Comparison of ENCODE assay signal across 24 cellular contexts in genomic region chr1:4108741-4109625, GRCh38.
DNase-seq lines count a peak whose midpoint lies in the region; ATAC-seq and TF ChIP-seq lines count a peak whose summit lies in the region.
"Had no signal": no experiment of that assay in that cellular context is flagged by ENCODE, and none has a peak within 500 bp of the region (broad histone marks: within the 10 kb centered on the region; RNA-seq: fewer than 3 reads in every experiment).

No MANE protein-coding gene starts in this region.

- H3K27me3 ChIP-seq in right cardiac atrium (ENCODE audit: control insufficient read depth, insufficient read depth) (no peaks in the 10 kb centered on the region), right atrium auricular region (no peaks in the 10 kb centered on the region), neural progenitor cell (peaks cover 3% of the 10 kb centered on the region), upper lobe of right lung (no peaks in the 10 kb centered on the region)
- H3K27me3 ChIP-seq: BLaER1 treated with 17β-estradiol and CSF1 and Interleukin-3, amounts not matched to agents 10 nM and 100 nM had no signal

- peaks cover 15% of the 10 kb centered on the region for H3K27me3 Mint-ChIP-seq in neural progenitor cell (ENCODE audit: insufficient read depth, low read depth)
- no peaks in the 10 kb centered on the region for H3K27me3 Mint-ChIP-seq in activated CD8-positive, alpha-beta T cell treated with anti-CD3 and anti-CD28 coated beads, Interleukin-2, amount 10 ng/mL, durations not matched to agents 7 days and 5 days (ENCODE audit: low read depth)

- 64% methylated on average over 29 of the region's 29 CpGs for WGBS in right cardiac atrium

- H3K79me2 ChIP-seq in neural progenitor cell (ENCODE audit: low read depth) = no peaks in the 10 kb centered on the region

- peaks cover 1% of the 10 kb centered on the region for H3F3A ChIP-seq in neural progenitor cell (ENCODE audit: low read depth)

- intact Hi-C loops in right cardiac atrium (cut with DNase I) (no loop called here), upper lobe of right lung (cut with DNase I) (no loop called here)

- H3K27ac ChIP-seq in right cardiac atrium (ENCODE audit: low read length) (no peak overlapping the region), right atrium auricular region (no peak overlapping the region), neural progenitor cell (no peak overlapping the region), upper lobe of right lung (no peak overlapping the region)
- H3K27ac ChIP-seq: BLaER1 treated with 17β-estradiol and CSF1 and Interleukin-3, amounts not matched to agents 10 nM and 100 nM; gastrocnemius medialis had no signal

- peak overlapping the region; percentile 22 for H3K4me3 Mint-ChIP-seq in neural progenitor cell
- H3K4me3 Mint-ChIP-seq in activated CD8-positive, alpha-beta T cell treated with anti-CD3 and anti-CD28 coated beads, Interleukin-2, amount 10 ng/mL, durations not matched to agents 7 days and 5 days = no peak overlapping the region
- H3K4me3 Mint-ChIP-seq: IgD-negative memory B cell; immature natural killer cell; stimulated activated memory B cell treated with anti-CD40 and anti-IgM and Interleukin-4, amounts not matched to agents 10 μg/mL and 1 μg/mL and 100 μg/mL, for 72 hours; T-helper 2 cell treated with Interferon-gamma antibody and Interleukin-4, amounts not matched to agents 5 μg/mL and 100 μg/mL, for 36 hours had no signal

- CTCF ChIA-PET in activated CD8-positive, alpha-beta T cell treated with anti-CD3 and anti-CD28 coated beads, Interleukin-2, amount 10 ng/mL, durations not matched to agents 7 days and 5 days (lab: Charles Lee) = no interaction called here

- H2AFZ ChIP-seq in neural progenitor cell (replicated peaks) = peak overlapping the region; percentile 26

- H3K36me3 Mint-ChIP-seq in neural progenitor cell = no peaks in the 10 kb centered on the region
- no peaks in the 10 kb centered on the region for H3K36me3 Mint-ChIP-seq in activated CD8-positive, alpha-beta T cell treated with anti-CD3 and anti-CD28 coated beads, Interleukin-2, amount 10 ng/mL, durations not matched to agents 7 days and 5 days (ENCODE audit: low read depth)
- H3K36me3 Mint-ChIP-seq: IgD-negative memory B cell, immature natural killer cell had no signal

- no peak for TF ChIP-seq CTCF in right atrium auricular region (IDR thresholded peaks at IDR 0.05)
- no peak for TF ChIP-seq CTCF in neural progenitor cell (IDR thresholded peaks at IDR 0.05)
- TF ChIP-seq CTCF in upper lobe of right lung (IDR thresholded peaks at IDR 0.05) = no peak

- H3K4me1 Mint-ChIP-seq in neural progenitor cell = peaks cover 34% of the 10 kb centered on the region
- H3K4me1 Mint-ChIP-seq in activated CD8-positive, alpha-beta T cell treated with anti-CD3 and anti-CD28 coated beads, Interleukin-2, amount 10 ng/mL, durations not matched to agents 7 days and 5 days (ENCODE audit: low read depth) = no peaks in the 10 kb centered on the region
- H3K4me1 Mint-ChIP-seq: IgD-negative memory B cell; immature natural killer cell; stimulated activated memory B cell treated with anti-CD40 and anti-IgM and Interleukin-4, amounts not matched to agents 10 μg/mL and 1 μg/mL and 100 μg/mL, for 72 hours had no signal

- H4K20me1 ChIP-seq in neural progenitor cell (ENCODE audit: low read depth) = no peaks in the 10 kb centered on the region
- H4K20me1 ChIP-seq: BLaER1 treated with 17β-estradiol and CSF1 and Interleukin-3, amounts not matched to agents 10 nM and 100 nM had no signal

- no peaks in the 10 kb centered on the region for H3K36me3 ChIP-seq in right atrium auricular region
- no peaks in the 10 kb centered on the region for H3K36me3 ChIP-seq in neural progenitor cell
- no peaks in the 10 kb centered on the region for H3K36me3 ChIP-seq in upper lobe of right lung
- H3K36me3 ChIP-seq: BLaER1 treated with 17β-estradiol and CSF1 and Interleukin-3, amounts not matched to agents 10 nM and 100 nM; gastrocnemius medialis had no signal

- ATAC-seq in right cardiac atrium = peak; percentile 36 to 63
- ATAC-seq in upper lobe of right lung = no peak
- ATAC-seq in activated CD4-positive, CD25-positive, alpha-beta regulatory T cell treated with anti-CD3 and anti-CD28 coated beads, Interleukin-2, amount 50 U/mL, for 24 hours = no peak
- no peak for ATAC-seq in activated CD8-positive, alpha-beta T cell treated with anti-CD3 and anti-CD28 coated beads, Interleukin-2, amount 10 ng/mL, durations not matched to agents 7 days and 5 days
- ATAC-seq: gastrocnemius medialis; left lobe of liver; stimulated activated memory B cell treated with anti-CD40 and anti-IgM and Interleukin-4, amounts not matched to agents 10 μg/mL and 1 μg/mL and 100 μg/mL, for 72 hours had no signal

- POLR2A ChIA-PET in activated CD8-positive, alpha-beta T cell treated with anti-CD3 and anti-CD28 coated beads, Interleukin-2, amount 10 ng/mL, durations not matched to agents 7 days and 5 days (lab: Charles Lee) = no interaction called here

- H3K4me2 ChIP-seq in neural progenitor cell = no peak overlapping the region

- peak; percentile 40 to 70 (median 65) for DNase-seq in right cardiac atrium
- no peak for DNase-seq in right atrium auricular region (ENCODE audit: low spot score)
- peak; percentile 4 for DNase-seq in cerebellar cortex (ENCODE audit: low spot score)
- no peak for DNase-seq in neural progenitor cell (ENCODE audit: low spot score)
- peak; percentile 47 for DNase-seq in upper lobe of right lung
- DNase-seq in activated CD8-positive, alpha-beta T cell treated with anti-CD3 and anti-CD28 coated beads, Interleukin-2, amount 10 ng/mL, durations not matched to agents 7 days and 5 days = no peak
- DNase-seq in COLO668 (lab: John Stamatoyannopoulos, UW; ENCODE audit: unreplicated experiment) = no peak
- DNase-seq: activated CD4-positive, alpha-beta T cell treated with anti-CD3 and anti-CD28 coated beads for 48 hours; activated gamma-delta T cell; activated T-cell treated with anti-CD3 and anti-CD28 coated beads, Interleukin-2, amount 50 U/mL, for 1 hour; cerebellar nuclear complex; EL; gastrocnemius medialis; HCEC 1CT; immature natural killer cell; mesenchymal stem cell; NCI-H2029 treated with DMSO at 0.1 percent for 48 hours; stimulated activated CD4-positive, alpha-beta T cell treated with anti-CD3 and anti-CD28 coated beads, Interleukin-4, amount 100 ng/mL, for 4 hours had no signal

- H3K4me1 ChIP-seq in right cardiac atrium (ENCODE audit: control insufficient read depth, insufficient read depth, low read length) (no peaks in the 10 kb centered on the region), right atrium auricular region (no peaks in the 10 kb centered on the region), neural progenitor cell (peaks cover 20% of the 10 kb centered on the region), upper lobe of right lung (no peaks in the 10 kb centered on the region)
- H3K4me1 ChIP-seq: gastrocnemius medialis had no signal

- H3K9ac ChIP-seq in neural progenitor cell = no peak overlapping the region
- H3K9ac ChIP-seq: BLaER1 treated with 17β-estradiol and CSF1 and Interleukin-3, amounts not matched to agents 10 nM and 100 nM had no signal

- H3K9me3 ChIP-seq in right cardiac atrium (ENCODE audit: control insufficient read depth, low read length) (no peaks in the 10 kb centered on the region), right atrium auricular region (no peaks in the 10 kb centered on the region), neural progenitor cell (ENCODE audit: low read depth) (peaks cover 2% of the 10 kb centered on the region), upper lobe of right lung (no peaks in the 10 kb centered on the region)
- H3K9me3 ChIP-seq: gastrocnemius medialis had no signal

- H3K27ac Mint-ChIP-seq in neural progenitor cell = peak overlapping the region; percentile 85
- H3K27ac Mint-ChIP-seq in activated CD8-positive, alpha-beta T cell treated with anti-CD3 and anti-CD28 coated beads, Interleukin-2, amount 10 ng/mL, durations not matched to agents 7 days and 5 days = no peak overlapping the region
- H3K27ac Mint-ChIP-seq: IgD-negative memory B cell; stimulated activated memory B cell treated with anti-CD40 and anti-IgM and Interleukin-4, amounts not matched to agents 10 μg/mL and 1 μg/mL and 100 μg/mL, for 72 hours; T-helper 2 cell treated with Interferon-gamma antibody and Interleukin-4, amounts not matched to agents 5 μg/mL and 100 μg/mL, for 36 hours had no signal

- H3K4me3 ChIP-seq in right cardiac atrium (ENCODE audit: low read length) (no peak overlapping the region), right atrium auricular region (no peak overlapping the region), neural progenitor cell (no peak overlapping the region), upper lobe of right lung (no peak overlapping the region)
- H3K4me3 ChIP-seq: BLaER1 treated with 17β-estradiol and CSF1 and Interleukin-3, amounts not matched to agents 10 nM and 100 nM; gastrocnemius medialis had no signal

- peaks cover 18% of the 10 kb centered on the region for H3K9me3 Mint-ChIP-seq in neural progenitor cell
- H3K9me3 Mint-ChIP-seq in activated CD8-positive, alpha-beta T cell treated with anti-CD3 and anti-CD28 coated beads, Interleukin-2, amount 10 ng/mL, durations not matched to agents 7 days and 5 days (ENCODE audit: insufficient read depth) = no peaks in the 10 kb centered on the region
- H3K9me3 Mint-ChIP-seq: immature natural killer cell; T-helper 2 cell treated with Interferon-gamma antibody and Interleukin-4, amounts not matched to agents 5 μg/mL and 100 μg/mL, for 36 hours had no signal

Comparison
In these comparisons a context has a peak if more than half of its experiments do, and no peak if none do; other contexts are left out.
1. DNase-seq: peak in right cardiac atrium (3 of 3), cerebellar cortex (single experiment) and upper lobe of right lung (single experiment); none in right atrium auricular region (single experiment), neural progenitor cell (single experiment), activated CD8-positive, alpha-beta T cell treated with anti-CD3 and anti-CD28 coated beads, Interleukin-2, amount 10 ng/mL, durations not matched to agents 7 days and 5 days (single experiment) and COLO668 (single experiment).
2. ATAC-seq: peak in right cardiac atrium (2 of 2); none in upper lobe of right lung (single experiment), activated CD4-positive, CD25-positive, alpha-beta regulatory T cell treated with anti-CD3 and anti-CD28 coated beads, Interleukin-2, amount 50 U/mL, for 24 hours (0 of 2) and activated CD8-positive, alpha-beta T cell treated with anti-CD3 and anti-CD28 coated beads, Interleukin-2, amount 10 ng/mL, durations not matched to agents 7 days and 5 days (single experiment).